ENCODE assay signal across 12 cellular contexts in genomic region chr17:50828508-50829170, GRCh38. TPM values are rescaled to one million over a fixed set of nuclear protein-coding genes. Genes with fewer than 3 reads are reported as not detected.
DNase-seq lines count a peak whose midpoint lies in the region; ATAC-seq, FAIRE-seq and TF ChIP-seq lines count a peak whose summit lies in the region.
"Had no signal": no experiment of that assay in that cellular context is flagged by ENCODE, and none has a peak within 500 bp of the region (broad histone marks: within the 10 kb centered on the region; RNA-seq: fewer than 3 reads in every experiment).

No MANE protein-coding gene starts in this region.

- peaks cover 2% of the 10 kb centered on the region for H3K36me3 Mint-ChIP-seq in T-helper 17 cell (ENCODE audit: low read depth)
- H3K36me3 Mint-ChIP-seq: memory B cell had no signal

- no peaks in the 10 kb centered on the region for H3K79me2 ChIP-seq in H1 (ENCODE audit: control insufficient read depth in 1 of 2, insufficient read depth in 2 of 2, low read length in 2 of 2)

- H3K4me1 ChIP-seq in H1 (replicated peaks in 1 of 4; ENCODE audit: control insufficient read depth in 3 of 4, insufficient read depth in 4 of 4, low read length in 3 of 4): peaks cover 7 to 17% (median 11%) of the 10 kb centered on the region in 4 experiments

- no peak for DNase-seq in H1 (ENCODE audit: low read depth in 1 of 2, low spot score in 2 of 2)
- no peak for DNase-seq in T-helper 17 cell
- DNase-seq in SKM-1 (lab: John Stamatoyannopoulos, UW; ENCODE audit: unreplicated experiment): no peak
- DNase-seq in activated CD4-positive, CD25-positive, alpha-beta regulatory T cell treated with anti-CD3 and anti-CD28 coated beads, Interleukin-2, amount 50 U/mL, for 72 hours: no peak
- DNase-seq in NCI-H2029 treated with DMSO at 0.1 percent for 48 hours (lab: John Stamatoyannopoulos, UW): no peak
- DNase-seq: cortex of kidney, upper lobe of left lung had no signal

- TF ChIP-seq RAD21 in H1 (IDR thresholded peaks at IDR 0.05 in 1 of 2, conservative IDR thresholded peaks at IDR 0.05 in 1 of 2; ENCODE audit: low read depth in 2 of 2, low read length in 2 of 2): no peak

- ATAC-seq in GM18867 (IDR thresholded peaks at IDR 0.05; ENCODE audit: unreplicated experiment): peak; percentile 78
- ATAC-seq in GM21526 (IDR thresholded peaks at IDR 0.05; ENCODE audit: low FRiP score, unreplicated experiment): peak; percentile 65
- peak; percentile 70 for ATAC-seq in HG03108 (IDR thresholded peaks at IDR 0.05; ENCODE audit: unreplicated experiment)
- no peak for ATAC-seq in T-helper 17 cell

- H2BK5ac ChIP-seq in H1 (ENCODE audit: low read depth, low read length): no peak overlapping the region

- no peak overlapping the region for H2AK5ac ChIP-seq in H1 (ENCODE audit: low read depth, low read length)

- H3K14ac ChIP-seq in H1 (ENCODE audit: insufficient read length): no peak overlapping the region

- 0 out of 4 replicates have a peak overlapping the region, but pooled peaks of 1 of the 2 experiments have one; percentile 45 for H3K4me2 ChIP-seq in H1 (ENCODE audit: insufficient read depth in 1 of 2, low read depth in 2 of 2, low read length in 2 of 2)

- H4K5ac ChIP-seq in H1 (ENCODE audit: insufficient read length, low read depth, low read length): no peak overlapping the region

- no peak overlapping the region for H3K4me3 ChIP-seq in H1 (ENCODE audit: extremely low read depth in 1 of 4, insufficient read depth in 2 of 4, low read depth in 3 of 4, low read length in 4 of 4)
- H3K4me3 ChIP-seq: upper lobe of left lung had no signal

- no peak overlapping the region for H3K27ac ChIP-seq in H1 (ENCODE audit: low read depth, low read length)
- H3K27ac ChIP-seq: upper lobe of left lung had no signal

- H2BK12ac ChIP-seq in H1 (ENCODE audit: low read depth, low read length): no peak overlapping the region

- peak overlapping the region; percentile 93 for H2AFZ ChIP-seq in H1 (ENCODE audit: low read length)

- H4K20me1 ChIP-seq in H1 (replicated peaks in 1 of 2; ENCODE audit: control insufficient read depth in 1 of 2, insufficient read depth in 2 of 2, low read length in 2 of 2): no peaks in the 10 kb centered on the region

- H2BK20ac ChIP-seq in H1 (ENCODE audit: low read length): 0 out of 2 replicates have a peak overlapping the region, but pooled peaks have one; percentile 72

- TF ChIP-seq EP300 in H1 (IDR thresholded peaks at IDR 0.05; ENCODE audit: borderline replicate concordance in 1 of 2, low read depth in 2 of 2, low read length in 2 of 2): no peak

- H4K91ac ChIP-seq in H1 (replicated peaks; ENCODE audit: insufficient read length, low read length): no peak overlapping the region

- no peak overlapping the region for H3K4me3 Mint-ChIP-seq in T-helper 17 cell
- H3K4me3 Mint-ChIP-seq: memory B cell had no signal

- POLR2A ChIA-PET in H1 (lab: Charles Lee; ENCODE audit: partially characterized antibody): no interaction called here

- FAIRE-seq in H1 (lab: Jason Lieb, UNC): no peak

- TF ChIP-seq POLR2A in H1 (IDR thresholded peaks at IDR 0.05; ENCODE audit: control extremely low read depth in 1 of 2, low read depth in 2 of 2, low read length in 2 of 2): no peak

- peaks cover 40% of the 10 kb centered on the region for H3K27me3 Mint-ChIP-seq in T-helper 17 cell

- H3K27ac Mint-ChIP-seq in T-helper 17 cell: no peak overlapping the region
- H3K27ac Mint-ChIP-seq: memory B cell had no signal

- CTCF ChIA-PET in H1 (lab: Charles Lee; ENCODE audit: partially characterized antibody): interaction anchor here (0.6 to 10.5 kb wide), 11 partner anchors 12 to 122 kb away, joined by 3 to 125 read pairs (median 5); no protein-coding TSS in a partner anchor

- no peak overlapping the region for H3K18ac ChIP-seq in H1 (ENCODE audit: extremely low read depth, low read length)

- H2BK15ac ChIP-seq in H1 (ENCODE audit: low read length): no peak overlapping the region

- no peaks in the 10 kb centered on the region for H3K23me2 ChIP-seq in H1 (ENCODE audit: low read depth, low read length)

- TF ChIP-seq CTCF in H1 (IDR thresholded peaks at IDR 0.05; ENCODE audit: control extremely low read depth in 1 of 3, insufficient read depth in 1 of 3, low read depth in 1 of 3, low read length in 3 of 3): no peak

- no peaks in the 10 kb centered on the region for H3K79me1 ChIP-seq in H1 (ENCODE audit: low read depth, low read length)

- WGBS in H1 (ENCODE audit: extremely low coverage in 1 of 2, insufficient coverage in 1 of 2, insufficient read length in 1 of 2, insufficient replicate concordance in 2 of 2, low coverage in 1 of 2, low lambda C conversion rate in 2 of 2, missing lambda C conversion rate in 1 of 2), 2 experiments: 90% methylated on average over 6 of the region's 6 CpGs; no CpG with 5 or more reads in 1 of the 2 experiments

- H3K9ac ChIP-seq in H1 (replicated peaks in 1 of 4; ENCODE audit: extremely low read depth in 1 of 4, low read depth in 3 of 4, low read length in 3 of 4): no peak overlapping the region

- H2BK120ac ChIP-seq in H1 (replicated peaks; ENCODE audit: low read depth, low read length): no peak overlapping the region

- H3K27me3 ChIP-seq in H1 (replicated peaks in 1 of 4; ENCODE audit: control insufficient read depth in 3 of 4, extremely low read depth in 1 of 4, insufficient read depth in 3 of 4, low read length in 3 of 4): no peaks in the 10 kb centered on the region
- H3K27me3 ChIP-seq: upper lobe of left lung had no signal

- no peaks in the 10 kb centered on the region for H3K9me3 ChIP-seq in H1 (ENCODE audit: insufficient read depth in 2 of 2, low read depth in 1 of 2, low read length in 1 of 2)
- no peaks in the 10 kb centered on the region for H3K9me3 ChIP-seq in T-helper 17 cell (ENCODE audit: control insufficient read depth, low read length, poor library complexity, severe bottlenecking)
- H3K9me3 ChIP-seq: upper lobe of left lung had no signal

- no peak overlapping the region for H3K23ac ChIP-seq in H1 (ENCODE audit: insufficient read length)

- H3K4me1 Mint-ChIP-seq in T-helper 17 cell: peaks cover 2% of the 10 kb centered on the region
- H3K4me1 Mint-ChIP-seq: memory B cell had no signal

- no peak overlapping the region for H3K56ac ChIP-seq in H1 (replicated peaks; ENCODE audit: insufficient read length, low read depth, low read length)

- no peak overlapping the region; the same call in 1 of the 2 replicates for H4K8ac ChIP-seq in H1 (ENCODE audit: extremely low read depth, insufficient read depth, low read length)

- no peak overlapping the region for H3K4ac ChIP-seq in H1 (replicated peaks; ENCODE audit: insufficient read length, low read depth, low read length)

- H3K36me3 ChIP-seq in H1 (ENCODE audit: control insufficient read depth in 2 of 4, insufficient read depth in 4 of 4, low read length in 3 of 4): no peaks in the 10 kb centered on the region
- H3K36me3 ChIP-seq: upper lobe of left lung had no signal

TF ChIP-seq in H1, 55 proteins besides CTCF, POLR2A, EP300 and RAD21 (continues in another document):
- TF ChIP-seq JUND (IDR thresholded peaks at IDR 0.05; ENCODE audit: low read length) (no peak), GABPA (IDR thresholded peaks at IDR 0.05; ENCODE audit: borderline replicate concordance, insufficient read depth, low read length) (no peak), PHF8 (conservative IDR thresholded peaks at IDR 0.05; ENCODE audit: low read depth, low read length) (no peak), TCF12 (IDR thresholded peaks at IDR 0.05; ENCODE audit: low read depth, low read length) (no peak), BRCA1 (IDR thresholded peaks at IDR 0.05; ENCODE audit: low read depth, low read length) (no peak), EGR1 (IDR thresholded peaks at IDR 0.05; ENCODE audit: borderline replicate concordance, low read depth, low read length) (no peak), CBX8 (IDR thresholded peaks at IDR 0.05; ENCODE audit: borderline replicate concordance, low read depth, low read length) (no peak), FOSL1 (IDR thresholded peaks at IDR 0.05; ENCODE audit: insufficient read depth, low read depth, low read length) (no peak), SP1 (IDR thresholded peaks at IDR 0.05; ENCODE audit: low read depth, low read length) (no peak), NANOG (IDR thresholded peaks at IDR 0.05; ENCODE audit: insufficient read depth, low read depth, low read length, poor library complexity, severe bottlenecking) (no peak), SIX5 (IDR thresholded peaks at IDR 0.05; ENCODE audit: low read depth, low read length) (no peak), CEBPB (IDR thresholded peaks at IDR 0.05; ENCODE audit: low read depth, low read length) (no peak), ASH2L (IDR thresholded peaks at IDR 0.05; ENCODE audit: low read length) (no peak), SIN3A (conservative IDR thresholded peaks at IDR 0.05 in 1 of 2, IDR thresholded peaks at IDR 0.05 in 1 of 2; ENCODE audit: low read depth in 1 of 2, low read length in 2 of 2) (no peak), CHD2 (IDR thresholded peaks at IDR 0.05; ENCODE audit: low read length) (no peak)

RNA-seq across cellular contexts. Expression of gene WFIKKN2, which starts 6.7 kb away (rescaled TPM):
- 0.07 TPM in 1 of 2 replicates, not detected in the other for total RNA-seq in H1 (2021; fragmentation: NEBNext Ultra II Directional; extraction: Animal tissue kit (Norgen Biotek cat#: 25700))
- polyA plus RNA-seq in H1 (2011; rRNA removed): 0.30 and 0.33 TPM in 2 replicates
- polyA plus RNA-seq in H1 (2011; cell fraction: cytosol; rRNA removed): 0.30 TPM
- 0.29 TPM for polyA plus RNA-seq in H1 (2011; cell fraction: nucleus; rRNA removed)
- polyA plus RNA-seq in H1 (2012, experiment 1 of 2): 0.10 to 0.39 TPM (median 0.29 TPM) in 4 replicates
- 0.22 TPM for polyA plus RNA-seq in H1 (2012, experiment 2 of 2)
- 0.10 TPM for polyA plus RNA-seq in H1 (2013, experiment 1 of 2)
- polyA plus RNA-seq in H1 (2013, experiment 2 of 2): 0.06 TPM
- 0.19 and 0.39 TPM in 2 replicates for polyA minus RNA-seq in H1 (2011; rRNA and poly(A)+ RNA removed)
- 0.29 TPM for polyA minus RNA-seq in H1 (2011; cell fraction: cytosol; rRNA and poly(A)+ RNA removed)
- polyA minus RNA-seq in H1 (2011; cell fraction: nucleus; rRNA and poly(A)+ RNA removed): not detected
- not detected for total RNA-seq in T-helper 17 cell
- total RNA-seq: HT-29 had no signal

RNA-seq across cellular contexts. Expression of gene TOB1, which starts 37.5 kb away (rescaled TPM):
- 20.8 and 26.7 TPM in 2 replicates for total RNA-seq in H1 (2021; fragmentation: NEBNext Ultra II Directional; extraction: Animal tissue kit (Norgen Biotek cat#: 25700))
- polyA plus RNA-seq in H1 (2011; rRNA removed): 9.7 and 14.4 TPM in 2 replicates
- polyA plus RNA-seq in H1 (2011; cell fraction: cytosol; rRNA removed): 12.0 TPM
- polyA plus RNA-seq in H1 (2011; cell fraction: nucleus; rRNA removed): 17.7 TPM
- polyA plus RNA-seq in H1 (2012, experiment 1 of 2): 24.8 to 32.2 TPM (median 27.7 TPM) in 4 replicates
- polyA plus RNA-seq in H1 (2012, experiment 2 of 2): 5.9 TPM
- polyA plus RNA-seq in H1 (2013, experiment 1 of 2): 21.6 TPM
- 22.3 TPM for polyA plus RNA-seq in H1 (2013, experiment 2 of 2)
- polyA minus RNA-seq in H1 (2011; rRNA and poly(A)+ RNA removed): 22.6 and 27.7 TPM in 2 replicates
- polyA minus RNA-seq in H1 (2011; cell fraction: cytosol; rRNA and poly(A)+ RNA removed): 22.5 TPM
- 52.2 TPM for polyA minus RNA-seq in H1 (2011; cell fraction: nucleus; rRNA and poly(A)+ RNA removed)
- total RNA-seq in T-helper 17 cell: 100 to 1,000 TPM; 226 to 358 TPM
